In the genomic region with DNA sequence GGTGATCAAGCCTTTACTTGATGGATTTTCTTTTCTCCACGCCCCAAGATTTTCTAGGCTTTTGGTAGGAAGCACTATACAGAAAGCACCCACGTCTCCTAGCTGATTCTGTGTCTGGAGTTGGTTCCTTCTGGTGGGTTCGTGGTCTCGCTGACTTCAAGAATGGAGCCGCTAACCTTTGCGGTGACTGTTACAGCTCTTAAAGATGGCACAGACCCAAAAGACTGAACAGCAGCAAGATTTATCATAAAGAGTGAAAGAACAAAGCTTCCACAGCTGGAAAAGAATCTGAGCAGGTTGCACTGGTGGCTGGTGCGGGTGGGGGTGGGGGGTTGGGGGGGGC, we compare ENCODE assay signal across 24 cellular contexts.
DNase-seq lines count a peak whose midpoint lies in the region; ATAC-seq and TF ChIP-seq lines count a peak whose summit lies in the region.
"Had no signal": no experiment of that assay in that cellular context is flagged by ENCODE, and none has a peak within 500 bp of the region (broad histone marks: within the 10 kb centered on the region; RNA-seq: fewer than 3 reads in every experiment).

No MANE protein-coding gene starts in this region.

- H3K36me3 ChIP-seq in BLaER1 (no peaks in the 10 kb centered on the region), DOHH2 (ENCODE audit: control insufficient read depth, low read length) (no peaks in the 10 kb centered on the region)
- H3K36me3 ChIP-seq: adrenal gland, Peyer's patch had no signal

- no peaks in the 10 kb centered on the region for H3K27me3 Mint-ChIP-seq in activated B cell treated with CpG ODN at 0.5 μM for 24 hours
- H3K27me3 Mint-ChIP-seq in memory B cell: no peaks in the 10 kb centered on the region
- peaks cover 11% of the 10 kb centered on the region for H3K27me3 Mint-ChIP-seq in nephron progenitor cell (ENCODE audit: low read depth, poor library complexity)
- H3K27me3 Mint-ChIP-seq: CD4-positive, CD25-positive, alpha-beta regulatory T cell had no signal

- TF ChIP-seq CTCF in DOHH2 (IDR thresholded peaks at IDR 0.05; ENCODE audit: low read depth, low read length, poor library complexity, severe bottlenecking) (no peak), activated B cell treated with CpG ODN at 0.5 μM for 24 hours (IDR thresholded peaks at IDR 0.05) (no peak), nephron progenitor cell (IDR thresholded peaks at IDR 0.05) (no peak)

- no peak for ATAC-seq in activated B cell treated with CpG ODN at 0.5 μM for 24 hours (ENCODE audit: low read depth)
- no peak for ATAC-seq in memory B cell (ENCODE audit: low read depth)
- no peak for ATAC-seq in HG02840 (IDR thresholded peaks at IDR 0.05; ENCODE audit: low FRiP score, unreplicated experiment)

- H3K27me3 ChIP-seq in BLaER1: no peaks in the 10 kb centered on the region
- no peaks in the 10 kb centered on the region for H3K27me3 ChIP-seq in DOHH2 (ENCODE audit: control insufficient read depth, low read length)
- H3K27me3 ChIP-seq: adrenal gland, Peyer's patch, tibial artery had no signal

- CTCF ChIA-PET in activated B cell treated with CpG ODN at 0.5 μM for 24 hours (lab: Charles Lee): interaction anchor here (1.1 to 1.4 kb wide), 3 partner anchors 82 to 184 kb away, joined by 3 to 4 read pairs (median 3); no protein-coding TSS in a partner anchor

- H3K36me3 Mint-ChIP-seq in activated B cell treated with CpG ODN at 0.5 μM for 24 hours (ENCODE audit: low read depth): peaks cover 3% of the 10 kb centered on the region
- H3K36me3 Mint-ChIP-seq in memory B cell: peaks cover 9% of the 10 kb centered on the region
- H3K36me3 Mint-ChIP-seq in nephron progenitor cell (ENCODE audit: low read depth): no peaks in the 10 kb centered on the region

- no peak for DNase-seq in activated B cell treated with CpG ODN at 0.5 μM for 24 hours
- DNase-seq in memory B cell (ENCODE audit: low spot score in 2 of 2): no peak
- no peak for DNase-seq in NCI-H1694 treated with DMSO at 0.1 percent for 48 hours (lab: John Stamatoyannopoulos, UW)
- no peak for DNase-seq in medulla oblongata (ENCODE audit: extremely low spot score)
- DNase-seq in nephron progenitor cell: no peak
- DNase-seq: activated CD4-positive, CD25-positive, alpha-beta regulatory T cell treated with anti-CD3 and anti-CD28 coated beads, Interleukin-2, amount 50 U/mL, for 72 hours; adrenal gland; CD4-positive, CD25-positive, alpha-beta regulatory T cell; effector memory CD4-positive, alpha-beta T cell; erythroblast; foreskin melanocyte; HFFc6; hippocampal formation; immature natural killer cell; NCI-H1436; NCI-H2171 treated with DMSO at 0.1 percent for 48 hours; NCI-H524 treated with DMSO at 0.1 percent for 48 hours; SIG-M5; tibial artery had no signal

- H3K9ac ChIP-seq in BLaER1: no peak overlapping the region

- H3K4me3 Mint-ChIP-seq in activated B cell treated with CpG ODN at 0.5 μM for 24 hours (no peak overlapping the region), memory B cell (no peak overlapping the region), nephron progenitor cell (no peak overlapping the region)
- H3K4me3 Mint-ChIP-seq: CD4-positive, CD25-positive, alpha-beta regulatory T cell; HFFc6; immature natural killer cell had no signal

- H3K9me3 Mint-ChIP-seq in activated B cell treated with CpG ODN at 0.5 μM for 24 hours (peaks cover 5% of the 10 kb centered on the region), memory B cell (peaks cover 2% of the 10 kb centered on the region), nephron progenitor cell (no peaks in the 10 kb centered on the region)
- H3K9me3 Mint-ChIP-seq: HFFc6 had no signal

- H3K27ac ChIP-seq in BLaER1 (0 out of 2 replicates have a peak overlapping the region, but pooled peaks have one; percentile 11), DOHH2 (ENCODE audit: low read depth, low read length) (no peak overlapping the region)
- H3K27ac ChIP-seq: tibial artery had no signal

- H3K4me1 ChIP-seq in BLaER1 (peaks cover 67% of the 10 kb centered on the region), DOHH2 (ENCODE audit: control insufficient read depth, low read length) (peaks cover 44% of the 10 kb centered on the region)
- H3K4me1 ChIP-seq: adrenal gland, Peyer's patch had no signal

- no peaks in the 10 kb centered on the region for H3K9me2 ChIP-seq in DOHH2 (replicated peaks; ENCODE audit: control insufficient read depth, low read length)

- H3K4me2 ChIP-seq in BLaER1: peak overlapping the region; percentile 79
- peak overlapping the region; percentile 59 for H3K4me2 ChIP-seq in DOHH2 (ENCODE audit: low read length)

- peak overlapping the region; percentile 42; the same call in 1 of the 2 replicates for H3K4me3 ChIP-seq in BLaER1
- no peak overlapping the region for H3K4me3 ChIP-seq in DOHH2 (ENCODE audit: low read length)
- H3K4me3 ChIP-seq: adrenal gland, Peyer's patch, skin epidermis, tibial artery had no signal

- POLR2A ChIA-PET in activated B cell treated with CpG ODN at 0.5 μM for 24 hours (lab: Charles Lee): interaction anchor here (0.6 to 2.6 kb wide), 5 partner anchors 9 to 172 kb away, joined by 3 to 19 read pairs (median 10); a partner anchor contains a TSS

- intact Hi-C loops in activated B cell treated with CpG ODN at 0.5 μM for 24 hours (cut with micrococcal nuclease): loop anchor here (1.0 to 5.0 kb wide), 3 partner anchors 65 to 260 kb away; no protein-coding TSS in a partner anchor

- no peaks in the 10 kb centered on the region for H3K79me2 ChIP-seq in DOHH2 (ENCODE audit: control insufficient read depth, low read length)

- peak overlapping the region; percentile 83 for H3K27ac Mint-ChIP-seq in activated B cell treated with CpG ODN at 0.5 μM for 24 hours
- H3K27ac Mint-ChIP-seq in memory B cell: peak overlapping the region; percentile 84
- H3K27ac Mint-ChIP-seq in nephron progenitor cell: no peak overlapping the region
- H3K27ac Mint-ChIP-seq: HFFc6 had no signal

- no peaks in the 10 kb centered on the region; the same call in 1 of the 2 replicates for H3K9me3 ChIP-seq in BLaER1
- peaks cover 6% of the 10 kb centered on the region; the same call in 1 of the 2 replicates for H3K9me3 ChIP-seq in DOHH2 (ENCODE audit: control insufficient read depth, insufficient read depth, low read length)
- H3K9me3 ChIP-seq: adrenal gland, Peyer's patch, tibial artery had no signal

- H3K4me1 Mint-ChIP-seq in activated B cell treated with CpG ODN at 0.5 μM for 24 hours (peaks cover 55% of the 10 kb centered on the region), memory B cell (peaks cover 36% of the 10 kb centered on the region), nephron progenitor cell (no peaks in the 10 kb centered on the region)
- H3K4me1 Mint-ChIP-seq: immature natural killer cell had no signal

- H4K20me1 ChIP-seq in BLaER1: no peaks in the 10 kb centered on the region
- H4K20me1 ChIP-seq in DOHH2 (ENCODE audit: control insufficient read depth, insufficient read depth, low read depth, low read length): no peaks in the 10 kb centered on the region

- 0 out of 2 replicates have a peak, but pooled peaks cover 2% of the 10 kb centered on the region for H3F3A ChIP-seq in DOHH2 (ENCODE audit: control insufficient read depth, insufficient read depth)
